1 cellular context compared by ENCODE assay signal in genomic region chr11:429931-430456, GRCh38.
TF ChIP-seq lines count a peak whose summit lies in the region.

No MANE protein-coding gene starts in this region.

TF ChIP-seq in HepG2, 621 proteins besides CTCF, POLR2A, EP300 and RAD21:
- TF ChIP-seq ZNF687 (CRISPR knock-in tag; IDR thresholded peaks at IDR 0.05) (peak; percentile 41), NR2C2 (CRISPR knock-in tag; IDR thresholded peaks at IDR 0.05; ENCODE audit: borderline replicate concordance) (0 out of 2 replicates have a peak, but pooled peaks have one; percentile 21), NR2F6 (IDR thresholded peaks at IDR 0.05) (peak; percentile 70), NR2F6 (CRISPR knock-in tag; IDR thresholded peaks at IDR 0.05) (peak; percentile 62; the same call in 1 of the 2 replicates), KLF13 (CRISPR knock-in tag; IDR thresholded peaks at IDR 0.05) (no peak), ZBTB8A (CRISPR knock-in tag; IDR thresholded peaks at IDR 0.05; ENCODE audit: borderline replicate concordance, low read depth) (no peak)
